11 cellular contexts compared by ENCODE assay signal in the genomic region with DNA sequence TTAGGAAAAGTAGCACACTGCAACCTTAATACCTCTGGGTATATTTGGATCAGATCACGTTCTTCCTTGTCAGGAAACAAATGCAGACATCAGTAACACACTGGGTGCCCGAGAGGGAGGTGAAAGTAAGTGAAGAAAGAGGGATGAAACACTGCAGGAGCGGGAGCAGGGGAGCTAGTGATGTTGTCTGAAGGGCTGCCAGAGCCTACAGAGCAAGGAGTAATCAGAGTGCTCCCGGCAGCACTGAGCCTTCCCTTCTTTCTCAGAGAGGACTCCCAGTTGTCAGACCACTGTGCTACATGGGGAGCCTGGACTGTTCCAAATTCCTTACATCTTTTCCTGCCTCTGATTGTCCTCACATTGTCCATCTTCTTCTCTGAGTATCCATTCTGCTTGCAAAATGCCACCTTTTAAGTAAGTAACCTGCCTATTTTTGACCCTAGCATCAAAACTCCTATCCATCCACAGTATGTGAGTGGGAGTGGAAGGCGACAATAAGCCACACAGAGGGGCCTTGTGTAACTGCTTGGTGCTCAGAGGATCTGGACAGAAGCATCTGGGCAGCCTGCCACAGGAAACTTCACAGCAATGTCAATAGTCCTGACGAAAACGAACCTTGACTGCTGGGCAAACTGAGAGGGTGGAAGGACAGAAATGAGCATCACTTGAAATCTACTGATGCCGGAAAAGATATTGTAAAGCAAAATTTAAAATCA. TPM values are rescaled to one million over a fixed set of nuclear protein-coding genes. Genes with fewer than 3 reads are reported as not detected.
DNase-seq lines count a peak whose midpoint lies in the region; ATAC-seq and TF ChIP-seq lines count a peak whose summit lies in the region.
"Had no signal": no experiment of that assay in that cellular context is flagged by ENCODE, and none has a peak within 500 bp of the region (broad histone marks: within the 10 kb centered on the region; RNA-seq: fewer than 3 reads in every experiment).

No MANE protein-coding gene starts in this region.

- intact Hi-C loops in Right ventricle myocardium superior (cut with DNase I): no loop called here
- intact Hi-C loops in activated T-helper 2 cell treated with anti-CD3 and anti-CD28 coated beads, Interferon-gamma antibody, Interleukin-2, Interleukin-4, amounts not matched to agents 10 μg/mL and 5 μg/mL and 100 μg/mL, durations not matched to agents 14 hours and 24 hours and 36 hours (cut with micrococcal nuclease): no loop called here

- TF ChIP-seq CTCF in osteoblast (IDR thresholded peaks at IDR 0.05; ENCODE audit: extremely low read depth, low read depth, low read length): no peak

- H3K27ac Mint-ChIP-seq in stimulated activated naive CD8-positive, alpha-beta T cell treated with anti-CD3 and anti-CD28 coated beads, Interleukin-15, amount 100 ng/mL, for 72 hours: peak overlapping the region in 1 of 2 donors; percentile 21
- no peak overlapping the region for H3K27ac Mint-ChIP-seq in activated T-helper 2 cell treated with anti-CD3 and anti-CD28 coated beads, Interferon-gamma antibody, Interleukin-2, Interleukin-4, amounts not matched to agents 10 μg/mL and 5 μg/mL and 100 μg/mL, durations not matched to agents 14 hours and 24 hours and 36 hours
- H3K27ac Mint-ChIP-seq: T-helper 1 cell treated with Interleukin-12 subunit alpha and Interleukin-12 subunit beta and Interleukin-4 antibody, amounts not matched to agents 30 μg/mL and 1 μg/mL, for 36 hours had no signal

- peak; percentile 13 for ATAC-seq in stimulated activated naive CD8-positive, alpha-beta T cell treated with anti-CD3 and anti-CD28 coated beads, Interleukin-15, amount 100 ng/mL, for 72 hours
- ATAC-seq in stimulated activated naive CD8-positive, alpha-beta T cell treated with anti-CD3 and anti-CD28 coated beads, Interleukin-15, Interleukin-2, amounts not matched to agents 100 U/mL and 50 U/mL, for 24 hours: no peak
- ATAC-seq in Right ventricle myocardium superior (ENCODE audit: poor library complexity): peak; percentile 79
- no peak for ATAC-seq in GM19395 (IDR thresholded peaks at IDR 0.05; ENCODE audit: unreplicated experiment)
- ATAC-seq: effector memory CD8-positive, alpha-beta T cell had no signal

- no peaks in the 10 kb centered on the region for H3K4me1 Mint-ChIP-seq in stimulated activated naive CD8-positive, alpha-beta T cell treated with anti-CD3 and anti-CD28 coated beads, Interleukin-15, amount 100 ng/mL, for 72 hours
- peaks cover 8% of the 10 kb centered on the region for H3K4me1 Mint-ChIP-seq in activated T-helper 2 cell treated with anti-CD3 and anti-CD28 coated beads, Interferon-gamma antibody, Interleukin-2, Interleukin-4, amounts not matched to agents 10 μg/mL and 5 μg/mL and 100 μg/mL, durations not matched to agents 14 hours and 24 hours and 36 hours (ENCODE audit: low read depth)

- no peaks in the 10 kb centered on the region for H3K36me3 Mint-ChIP-seq in activated T-helper 2 cell treated with anti-CD3 and anti-CD28 coated beads, Interferon-gamma antibody, Interleukin-2, Interleukin-4, amounts not matched to agents 10 μg/mL and 5 μg/mL and 100 μg/mL, durations not matched to agents 14 hours and 24 hours and 36 hours (ENCODE audit: low read depth)

- no peaks in the 10 kb centered on the region for H3K36me3 ChIP-seq in osteoblast (ENCODE audit: insufficient read depth, low read length)

- H3K4me3 Mint-ChIP-seq in stimulated activated naive CD8-positive, alpha-beta T cell treated with anti-CD3 and anti-CD28 coated beads, Interleukin-15, amount 100 ng/mL, for 72 hours: no peak overlapping the region
- no peak overlapping the region for H3K4me3 Mint-ChIP-seq in activated T-helper 2 cell treated with anti-CD3 and anti-CD28 coated beads, Interferon-gamma antibody, Interleukin-2, Interleukin-4, amounts not matched to agents 10 μg/mL and 5 μg/mL and 100 μg/mL, durations not matched to agents 14 hours and 24 hours and 36 hours (ENCODE audit: low read depth)
- H3K4me3 Mint-ChIP-seq: effector memory CD8-positive, alpha-beta T cell; T-helper 1 cell treated with Interleukin-12 subunit alpha and Interleukin-12 subunit beta and Interleukin-4 antibody, amounts not matched to agents 30 μg/mL and 1 μg/mL, for 36 hours had no signal

- H4K20me1 ChIP-seq in osteoblast (ENCODE audit: insufficient read depth, low read length): no peaks in the 10 kb centered on the region

- no peaks in the 10 kb centered on the region for H3K9me3 ChIP-seq in osteoblast (ENCODE audit: low read depth, low read length)

- H3K27ac ChIP-seq in osteoblast (ENCODE audit: low read depth, low read length): peak overlapping the region; percentile 38

- no peak overlapping the region for H3K4me3 ChIP-seq in osteoblast (ENCODE audit: insufficient read depth, low read length)

- H3K4me2 ChIP-seq in osteoblast (ENCODE audit: insufficient read depth, low read length): no peak overlapping the region

- H2AFZ ChIP-seq in osteoblast (ENCODE audit: low read length): peak overlapping the region; percentile 10

- no peaks in the 10 kb centered on the region for H3K27me3 ChIP-seq in osteoblast (ENCODE audit: insufficient read depth, low read length)

- no peaks in the 10 kb centered on the region for H3K9me3 Mint-ChIP-seq in stimulated activated naive CD8-positive, alpha-beta T cell treated with anti-CD3 and anti-CD28 coated beads, Interleukin-15, amount 100 ng/mL, for 72 hours
- no peaks in the 10 kb centered on the region for H3K9me3 Mint-ChIP-seq in activated T-helper 2 cell treated with anti-CD3 and anti-CD28 coated beads, Interferon-gamma antibody, Interleukin-2, Interleukin-4, amounts not matched to agents 10 μg/mL and 5 μg/mL and 100 μg/mL, durations not matched to agents 14 hours and 24 hours and 36 hours
- H3K9me3 Mint-ChIP-seq: effector memory CD8-positive, alpha-beta T cell; T-helper 1 cell treated with Interleukin-12 subunit alpha and Interleukin-12 subunit beta and Interleukin-4 antibody, amounts not matched to agents 30 μg/mL and 1 μg/mL, for 36 hours had no signal

- no peaks in the 10 kb centered on the region for H3K79me2 ChIP-seq in osteoblast (ENCODE audit: insufficient read depth, low read length)

- no peaks in the 10 kb centered on the region for H3K27me3 Mint-ChIP-seq in stimulated activated naive CD8-positive, alpha-beta T cell treated with anti-CD3 and anti-CD28 coated beads, Interleukin-15, amount 100 ng/mL, for 72 hours
- H3K27me3 Mint-ChIP-seq in activated T-helper 2 cell treated with anti-CD3 and anti-CD28 coated beads, Interferon-gamma antibody, Interleukin-2, Interleukin-4, amounts not matched to agents 10 μg/mL and 5 μg/mL and 100 μg/mL, durations not matched to agents 14 hours and 24 hours and 36 hours (ENCODE audit: low read depth): no peaks in the 10 kb centered on the region
- H3K27me3 Mint-ChIP-seq: effector memory CD8-positive, alpha-beta T cell had no signal

- H3K4me1 ChIP-seq in osteoblast (ENCODE audit: insufficient read depth, low read length): peaks cover 22% of the 10 kb centered on the region

- no peak for DNase-seq in stimulated activated naive CD8-positive, alpha-beta T cell treated with anti-CD3 and anti-CD28 coated beads, Interleukin-15, amount 100 ng/mL, for 72 hours
- no peak for DNase-seq in stimulated activated naive CD8-positive, alpha-beta T cell treated with anti-CD3 and anti-CD28 coated beads, Interleukin-15, Interleukin-2, amounts not matched to agents 100 U/mL and 50 U/mL, for 24 hours
- DNase-seq in Right ventricle myocardium superior (peak; percentile 65), osteoblast (ENCODE audit: insufficient read length, low spot score, missing footprints) (no peak), OCI-M1 (lab: John Stamatoyannopoulos, UW) (no peak), activated T-cell treated with anti-CD3 and anti-CD28 coated beads for 4 hours (no peak)
- DNase-seq in activated T-helper 2 cell treated with anti-CD3 and anti-CD28 coated beads, Interferon-gamma antibody, Interleukin-2, Interleukin-4, amounts not matched to agents 10 μg/mL and 5 μg/mL and 100 μg/mL, durations not matched to agents 14 hours and 24 hours and 36 hours (ENCODE audit: low spot score): no peak
- DNase-seq: effector memory CD8-positive, alpha-beta T cell; NCI-H187 had no signal

RNA-seq across cellular contexts. Expression of gene NAB1, which starts 10.8 kb away (rescaled TPM):
- 26.9 TPM for total RNA-seq in Right ventricle myocardium superior
- 44.2 TPM in 2 replicates for total RNA-seq in osteoblast
- total RNA-seq in activated T-helper 2 cell treated with anti-CD3 and anti-CD28 coated beads, Interferon-gamma antibody, Interleukin-2, Interleukin-4, amounts not matched to agents 10 μg/mL and 5 μg/mL and 100 μg/mL, durations not matched to agents 14 hours and 24 hours and 36 hours: 30.9 and 32.9 TPM in 2 replicates

Comparison
In these comparisons a context has a peak if more than half of its experiments do, and no peak if none do; other contexts are left out.
1. ATAC-seq: peak in stimulated activated naive CD8-positive, alpha-beta T cell treated with anti-CD3 and anti-CD28 coated beads, Interleukin-15, amount 100 ng/mL, for 72 hours (single experiment) and Right ventricle myocardium superior (single experiment); none in stimulated activated naive CD8-positive, alpha-beta T cell treated with anti-CD3 and anti-CD28 coated beads, Interleukin-15, Interleukin-2, amounts not matched to agents 100 U/mL and 50 U/mL, for 24 hours (single experiment) and GM19395 (single experiment).